Comparison of ENCODE assay signal across 8 cellular contexts in genomic region chr4:148376151-148376550, GRCh38.
DNase-seq lines count a peak whose midpoint lies in the region; ATAC-seq, FAIRE-seq and TF ChIP-seq lines count a peak whose summit lies in the region.

No MANE protein-coding gene starts in this region.

- FAIRE-seq in frontal cortex (lab: Jason Lieb, UNC) = no peak

- H3K9me3 ChIP-seq in PC-3 (ENCODE audit: low read length) = no peaks in the 10 kb centered on the region
- no peaks in the 10 kb centered on the region for H3K9me3 ChIP-seq in effector memory CD4-positive, alpha-beta T cell (ENCODE audit: control insufficient read depth, low read length)
- H3K9me3 ChIP-seq in neural progenitor cell (ENCODE audit: low read depth) = no peaks in the 10 kb centered on the region

- peak; percentile 25 for DNase-seq in activated CD8-positive, alpha-beta memory T cell treated with anti-CD3 and anti-CD28 coated beads, Interleukin-2, amount 50 U/mL, for 4 hours
- DNase-seq in activated CD8-positive, alpha-beta memory T cell treated with anti-CD3 and anti-CD28 coated beads, Interleukin-2, amount 50 U/mL, for 48 hours = no peak
- DNase-seq in PC-3 = peak; percentile 85
- DNase-seq in effector memory CD4-positive, alpha-beta T cell = peak in 1 of 3 donors; percentile 37
- DNase-seq in neural crest cell (ENCODE audit: low read depth, low spot score) = no peak
- no peak for DNase-seq in neural progenitor cell (ENCODE audit: low spot score)
- DNase-seq in ecto neural progenitor cell (ENCODE audit: low spot score) = no peak
- DNase-seq in frontal cortex (ENCODE audit: low spot score in 2 of 2) = no peak

- H3K27me3 Mint-ChIP-seq in neural crest cell (ENCODE audit: low read depth) (no peaks in the 10 kb centered on the region), neural progenitor cell (ENCODE audit: insufficient read depth, low read depth) (no peaks in the 10 kb centered on the region)

- no TSS peak for BruUV-seq in PC-3 (replicated peaks; lab: Mats Ljungman, UMichigan)

- peaks cover 5% of the 10 kb centered on the region for H3K4me1 Mint-ChIP-seq in neural crest cell
- no peaks in the 10 kb centered on the region for H3K4me1 Mint-ChIP-seq in neural progenitor cell

- CTCF ChIA-PET in PC-3 (lab: Charles Lee) = no interaction called here

- H3K36me3 Mint-ChIP-seq in neural crest cell (ENCODE audit: low read depth) = no peaks in the 10 kb centered on the region
- no peaks in the 10 kb centered on the region for H3K36me3 Mint-ChIP-seq in neural progenitor cell

- ATAC-seq in PC-3 = peak; percentile 84

- H3K79me2 ChIP-seq in PC-3 (ENCODE audit: low read length) (no peaks in the 10 kb centered on the region), neural progenitor cell (ENCODE audit: low read depth) (no peaks in the 10 kb centered on the region)

- H3K36me3 ChIP-seq in PC-3 (ENCODE audit: low read depth, low read length) (no peaks in the 10 kb centered on the region), neural progenitor cell (no peaks in the 10 kb centered on the region)
- H3K36me3 ChIP-seq in effector memory CD4-positive, alpha-beta T cell (ENCODE audit: control insufficient read depth, insufficient read depth, low read length) = no peaks in the 10 kb centered on the region

- H3K4me2 ChIP-seq in PC-3 (ENCODE audit: low read length) = peak overlapping the region; percentile 50
- no peak overlapping the region for H3K4me2 ChIP-seq in neural progenitor cell

- peak overlapping the region; percentile 45 for H3K27ac Mint-ChIP-seq in neural crest cell (ENCODE audit: unreplicated experiment)
- no peak overlapping the region for H3K27ac Mint-ChIP-seq in neural progenitor cell

- no peaks in the 10 kb centered on the region for H3F3A ChIP-seq in PC-3 (ENCODE audit: low read length, unreplicated experiment)
- no peaks in the 10 kb centered on the region for H3F3A ChIP-seq in neural progenitor cell (ENCODE audit: low read depth)

- peak overlapping the region; percentile 44 for H3K27ac ChIP-seq in PC-3 (ENCODE audit: low read length)
- peak overlapping the region; percentile 44 for H3K27ac ChIP-seq in effector memory CD4-positive, alpha-beta T cell (ENCODE audit: insufficient read depth, low read length, poor library complexity, severe bottlenecking)
- no peak overlapping the region for H3K27ac ChIP-seq in neural progenitor cell

- no peaks in the 10 kb centered on the region for H4K20me1 ChIP-seq in PC-3 (ENCODE audit: low read length)
- H4K20me1 ChIP-seq in neural progenitor cell (ENCODE audit: low read depth) = no peaks in the 10 kb centered on the region

- H3K4me3 Mint-ChIP-seq in neural crest cell = no peak overlapping the region
- no peak overlapping the region for H3K4me3 Mint-ChIP-seq in neural progenitor cell

- H3K9me2 ChIP-seq in PC-3 (replicated peaks; ENCODE audit: low read length) = no peaks in the 10 kb centered on the region

- H3K9ac ChIP-seq in PC-3 (ENCODE audit: low read length) = no peak overlapping the region
- no peak overlapping the region for H3K9ac ChIP-seq in neural progenitor cell

- H2AFZ ChIP-seq in PC-3 (ENCODE audit: low read length) (no peak overlapping the region), neural progenitor cell (replicated peaks) (no peak overlapping the region)

- H3K27me3 ChIP-seq in PC-3 (ENCODE audit: low read length) (no peaks in the 10 kb centered on the region), neural progenitor cell (no peaks in the 10 kb centered on the region)
- H3K27me3 ChIP-seq in effector memory CD4-positive, alpha-beta T cell (replicated peaks; ENCODE audit: control insufficient read depth, insufficient read depth, low read length, poor library complexity, severe bottlenecking) = no peaks in the 10 kb centered on the region

- H3K4me1 ChIP-seq in PC-3 (ENCODE audit: insufficient read depth, low read length) (peaks cover 10% of the 10 kb centered on the region), neural progenitor cell (no peaks in the 10 kb centered on the region)
- H3K4me1 ChIP-seq in effector memory CD4-positive, alpha-beta T cell (ENCODE audit: control insufficient read depth, insufficient read depth, low read length, poor library complexity, severe bottlenecking) = no peaks in the 10 kb centered on the region

- TF ChIP-seq CTCF in PC-3 (conservative IDR thresholded peaks at IDR 0.05; ENCODE audit: low read depth, low read length) = no peak
- no peak for TF ChIP-seq CTCF in neural crest cell (conservative IDR thresholded peaks at IDR 0.05)
- no peak for TF ChIP-seq CTCF in neural progenitor cell (IDR thresholded peaks at IDR 0.05)

- POLR2A ChIA-PET in PC-3 (lab: Charles Lee; ENCODE audit: unreplicated experiment) = no interaction called here

- H3K9me3 Mint-ChIP-seq in neural crest cell = peaks cover 7% of the 10 kb centered on the region
- no peaks in the 10 kb centered on the region for H3K9me3 Mint-ChIP-seq in neural progenitor cell

- intact Hi-C loops in PC-3 (cut with micrococcal nuclease) = no loop called here

- H3K4me3 ChIP-seq in PC-3 (ENCODE audit: low read length) (peak overlapping the region; percentile 27), neural progenitor cell (no peak overlapping the region)
- peak overlapping the region; percentile 35 for H3K4me3 ChIP-seq in effector memory CD4-positive, alpha-beta T cell (ENCODE audit: insufficient read depth, low read depth, low read length, poor library complexity, severe bottlenecking)

Comparison
In these comparisons a context has a peak if more than half of its experiments do, and no peak if none do; other contexts are left out.
1. DNase-seq: peak in activated CD8-positive, alpha-beta memory T cell treated with anti-CD3 and anti-CD28 coated beads, Interleukin-2, amount 50 U/mL, for 4 hours (single experiment) and PC-3 (single experiment); none in activated CD8-positive, alpha-beta memory T cell treated with anti-CD3 and anti-CD28 coated beads, Interleukin-2, amount 50 U/mL, for 48 hours (single experiment), neural crest cell (single experiment), neural progenitor cell (single experiment), ecto neural progenitor cell (single experiment) and frontal cortex (0 of 2).